Comparison of ENCODE assay signal across 8 cellular contexts in the genomic region with DNA sequence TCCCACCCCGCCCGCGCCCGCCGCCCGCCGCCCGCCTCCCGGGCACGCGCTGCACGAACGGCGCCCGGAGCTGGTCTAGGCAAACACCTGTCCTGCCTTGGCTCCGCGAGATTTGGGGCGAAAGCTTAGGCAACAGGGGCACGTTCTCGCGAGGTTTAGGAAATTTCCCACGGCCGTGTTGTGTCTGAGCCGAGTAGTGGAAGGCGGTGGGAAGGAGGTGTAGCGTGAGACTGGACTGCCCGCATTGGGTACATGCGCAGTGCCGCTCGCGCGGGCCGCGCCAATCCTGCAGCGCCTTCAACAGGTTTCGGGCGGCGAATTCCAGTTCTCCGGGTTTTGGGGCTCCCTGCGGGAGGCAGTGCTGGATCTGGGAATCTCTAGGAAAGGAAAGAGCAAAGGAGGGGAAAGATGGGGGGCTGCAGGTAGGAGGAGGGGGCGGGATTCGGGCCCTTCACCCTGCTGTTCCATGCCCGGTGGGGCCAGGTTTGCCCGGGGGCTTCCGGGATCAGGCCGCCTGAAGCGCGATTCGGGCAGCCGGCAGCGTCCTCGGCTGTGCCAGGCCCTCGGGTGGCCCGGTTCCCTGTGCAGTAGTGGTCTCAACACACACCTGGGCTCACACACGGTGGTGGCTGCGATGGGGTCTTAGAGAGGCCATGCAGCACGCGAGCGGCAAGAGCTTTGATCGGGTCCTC. TPM values are rescaled to one million over a fixed set of nuclear protein-coding genes. Genes with fewer than 3 reads are reported as not detected.
A peak's percentile ranks its signal among the peaks of the same experiment; 100 is the strongest.
DNase-seq lines count a peak whose midpoint lies in the region; ATAC-seq and TF ChIP-seq lines count a peak whose summit lies in the region.

No MANE protein-coding gene starts in this region.

- H3K9me3 Mint-ChIP-seq in activated naive CD8-positive, alpha-beta T cell treated with anti-CD3 and anti-CD28 coated beads, Interleukin-2, amount 10 ng/mL, durations not matched to agents 7 days and 5 days, result peaks cover 14% of the 10 kb centered on the region
- H3K9me3 Mint-ChIP-seq in osteocyte (ENCODE audit: unreplicated experiment), result peaks cover 16% of the 10 kb centered on the region

- peak overlapping the region; percentile 99 for H3K27ac Mint-ChIP-seq in activated naive CD8-positive, alpha-beta T cell treated with anti-CD3 and anti-CD28 coated beads, Interleukin-2, amount 10 ng/mL, durations not matched to agents 7 days and 5 days
- peak overlapping the region; percentile 100 for H3K27ac Mint-ChIP-seq in osteocyte (ENCODE audit: unreplicated experiment)

- H3K27ac ChIP-seq in thymus (ENCODE audit: low read depth), result peak overlapping the region; percentile 94

- H3K36me3 Mint-ChIP-seq in activated naive CD8-positive, alpha-beta T cell treated with anti-CD3 and anti-CD28 coated beads, Interleukin-2, amount 10 ng/mL, durations not matched to agents 7 days and 5 days, result peaks cover 21% of the 10 kb centered on the region
- H3K36me3 Mint-ChIP-seq in osteocyte (ENCODE audit: unreplicated experiment), result peaks cover 2% of the 10 kb centered on the region

- H3K4me3 ChIP-seq in GM12865 (ENCODE audit: low read depth, low read length) (peak overlapping the region; percentile 98), thymus (ENCODE audit: low read length) (peak overlapping the region; percentile 91)

- H3K4me1 ChIP-seq in thymus (ENCODE audit: control insufficient read depth, insufficient read depth, low read length), result peaks cover 5% of the 10 kb centered on the region

- DNase-seq in GM12865 (ENCODE audit: low read depth) (peak; percentile 100), NCI-H1105 (lab: John Stamatoyannopoulos, UW) (peak; percentile 93), SKM-1 (lab: John Stamatoyannopoulos, UW; ENCODE audit: unreplicated experiment) (peak; percentile 90), head of caudate nucleus (peak; percentile 92 to 98 (median 96)), osteocyte (ENCODE audit: extremely low spot score, unreplicated experiment) (peak; percentile 99)
- peak; percentile 95 for DNase-seq in activated naive CD8-positive, alpha-beta T cell treated with anti-CD3 and anti-CD28 coated beads, Interleukin-2, amount 10 ng/mL, durations not matched to agents 7 days and 5 days

- TF ChIP-seq CTCF in GM12865 (IDR thresholded peaks at IDR 0.05; ENCODE audit: insufficient read depth, low read depth, low read length, missing control alignments) (peak; percentile 21), osteocyte (IDR thresholded peaks at IDR 0.05) (peak; percentile 7)

- peak; percentile 79 for ATAC-seq in HG02642 (IDR thresholded peaks at IDR 0.05; ENCODE audit: poor library complexity, unreplicated experiment)
- peak; percentile 78 for ATAC-seq in activated naive CD8-positive, alpha-beta T cell treated with anti-CD3 and anti-CD28 coated beads, Interleukin-2, amount 10 ng/mL, durations not matched to agents 7 days and 5 days (ENCODE audit: low read depth)

- peak overlapping the region; percentile 100 for H3K4me3 Mint-ChIP-seq in activated naive CD8-positive, alpha-beta T cell treated with anti-CD3 and anti-CD28 coated beads, Interleukin-2, amount 10 ng/mL, durations not matched to agents 7 days and 5 days
- H3K4me3 Mint-ChIP-seq in osteocyte (ENCODE audit: unreplicated experiment), result peak overlapping the region; percentile 95

- WGBS in thymus, result under 1% methylated on average over 60 of the region's 60 CpGs

- no peaks in the 10 kb centered on the region for H3K36me3 ChIP-seq in thymus (ENCODE audit: control insufficient read depth, insufficient read depth)

- no peaks in the 10 kb centered on the region for H3K9me3 ChIP-seq in thymus (ENCODE audit: control insufficient read depth)

- intact Hi-C loops in head of caudate nucleus (cut with DNase I), result loop anchor here (10.0 kb wide), 2 partner anchors 85 to 405 kb away; a partner anchor contains a TSS

- no peaks in the 10 kb centered on the region for H3K27me3 Mint-ChIP-seq in activated naive CD8-positive, alpha-beta T cell treated with anti-CD3 and anti-CD28 coated beads, Interleukin-2, amount 10 ng/mL, durations not matched to agents 7 days and 5 days
- H3K27me3 Mint-ChIP-seq in osteocyte (ENCODE audit: unreplicated experiment), result no peaks in the 10 kb centered on the region

- peaks cover 39% of the 10 kb centered on the region for H3K4me1 Mint-ChIP-seq in activated naive CD8-positive, alpha-beta T cell treated with anti-CD3 and anti-CD28 coated beads, Interleukin-2, amount 10 ng/mL, durations not matched to agents 7 days and 5 days
- peaks cover 22% of the 10 kb centered on the region for H3K4me1 Mint-ChIP-seq in osteocyte (ENCODE audit: unreplicated experiment)

- POLR2A ChIA-PET in activated naive CD8-positive, alpha-beta T cell treated with anti-CD3 and anti-CD28 coated beads, Interleukin-2, amount 10 ng/mL, durations not matched to agents 7 days and 5 days (lab: Charles Lee), result interaction anchor here (0.6 to 2.7 kb wide), 17 partner anchors 10 to 541 kb away, joined by 3 to 10 read pairs (median 4); a partner anchor contains a TSS

- no peaks in the 10 kb centered on the region for H3K27me3 ChIP-seq in thymus (ENCODE audit: control insufficient read depth, insufficient read depth)

RNA-seq across cellular contexts. Expression of a gene that starts 1.2 kb away (rescaled TPM):
- total RNA-seq in activated naive CD8-positive, alpha-beta T cell treated with anti-CD3 and anti-CD28 coated beads, Interleukin-2, amount 10 ng/mL, durations not matched to agents 7 days and 5 days, result 10 to 100 TPM; 60.7 to 75.3 TPM
- 79.8 and 82.5 TPM in 2 replicates for total RNA-seq in osteocyte
- polyA plus RNA-seq in thymus, result 46.8 TPM

Comparison
In these comparisons a context has a peak if more than half of its experiments do, and no peak if none do; other contexts are left out.
1. Peak in every context shown above with its lines: DNase-seq, ATAC-seq, H3K4me3 ChIP-seq and H3K27ac ChIP-seq.